In genomic region chr3:43363621-43364266, GRCh38 we compare ENCODE assay signal across 1 cellular context.
TF ChIP-seq lines count a peak whose summit lies in the region.

No MANE protein-coding gene starts in this region.

TF ChIP-seq in IMR-90, 13 proteins besides CTCF, POLR2A, EP300 and RAD21 (continued from another document):
- no peak for TF ChIP-seq CEBPB (IDR thresholded peaks at IDR 0.05; ENCODE audit: low read depth, low read length)
- TF ChIP-seq NFE2L2 (IDR thresholded peaks at IDR 0.05; ENCODE audit: low read depth, low read length) = no peak
- TF ChIP-seq, protein P1, sequence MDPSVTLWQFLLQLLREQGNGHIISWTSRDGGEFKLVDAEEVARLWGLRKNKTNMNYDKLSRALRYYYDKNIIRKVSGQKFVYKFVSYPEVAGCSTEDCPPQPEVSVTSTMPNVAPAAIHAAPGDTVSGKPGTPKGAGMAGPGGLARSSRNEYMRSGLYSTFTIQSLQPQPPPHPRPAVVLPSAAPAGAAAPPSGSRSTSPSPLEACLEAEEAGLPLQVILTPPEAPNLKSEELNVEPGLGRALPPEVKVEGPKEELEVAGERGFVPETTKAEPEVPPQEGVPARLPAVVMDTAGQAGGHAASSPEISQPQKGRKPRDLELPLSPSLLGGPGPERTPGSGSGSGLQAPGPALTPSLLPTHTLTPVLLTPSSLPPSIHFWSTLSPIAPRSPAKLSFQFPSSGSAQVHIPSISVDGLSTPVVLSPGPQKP (IDR thresholded peaks at IDR 0.05; ENCODE audit: borderline replicate concordance, low read depth, low read length) = no peak
- no peak for TF ChIP-seq MAZ (IDR thresholded peaks at IDR 0.05; ENCODE audit: borderline replicate concordance, low read depth, low read length)
- TF ChIP-seq MXI1 (IDR thresholded peaks at IDR 0.05; ENCODE audit: borderline replicate concordance, low read depth, low read length) = no peak
TF ChIP-seq in IMR-90: peak in this region for 0.
